8 cellular contexts compared by ENCODE assay signal in the genomic region with DNA sequence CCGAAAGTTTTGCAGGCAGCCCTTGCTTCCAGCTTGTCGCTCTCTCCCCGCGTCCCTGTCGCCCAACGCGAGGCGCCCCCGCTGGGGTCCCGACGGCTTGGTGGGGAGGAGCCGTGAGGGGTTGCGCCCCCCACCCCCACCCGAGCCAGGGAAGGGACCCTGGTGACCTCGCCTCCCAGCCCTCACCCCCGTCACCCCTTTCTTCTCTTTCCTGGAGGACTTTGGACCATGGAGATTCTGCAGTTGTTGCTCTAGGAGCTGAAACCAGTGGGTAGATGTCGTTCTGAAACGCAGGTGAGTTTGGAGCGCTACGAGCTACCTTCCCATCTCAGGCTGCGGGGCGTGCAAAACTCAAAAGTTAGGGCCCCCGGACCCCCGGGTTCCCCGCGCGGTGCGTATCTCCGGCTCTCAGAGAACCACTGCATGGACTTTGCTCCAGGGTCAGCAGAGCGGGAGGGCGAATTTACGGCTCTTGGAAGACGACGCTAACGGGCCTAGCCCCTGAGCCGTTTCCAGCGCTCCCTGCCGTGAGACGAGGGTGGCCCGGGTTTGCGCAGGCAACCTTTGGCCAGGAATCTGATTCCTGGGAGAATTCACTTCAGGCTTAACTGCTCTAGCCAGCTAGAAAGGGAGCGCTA. TPM values are rescaled to one million over a fixed set of nuclear protein-coding genes. Genes with fewer than 3 reads are reported as not detected.
DNase-seq lines count a peak whose midpoint lies in the region; ATAC-seq and TF ChIP-seq lines count a peak whose summit lies in the region.

No MANE protein-coding gene starts in this region.

- H4K5ac ChIP-seq in IMR-90 (ENCODE audit: low read depth, low read length) = no peak overlapping the region

- peak overlapping the region; percentile 85 for H3K4me3 Mint-ChIP-seq in activated B cell treated with CpG ODN at 0.5 μM for 24 hours

- H3K23ac ChIP-seq in IMR-90 (ENCODE audit: low read depth, low read length) = peak overlapping the region; percentile 69; the same call in 1 of the 2 replicates

- 0 out of 2 replicates have a peak, but pooled peaks cover 2% of the 10 kb centered on the region for H3F3A ChIP-seq in DOHH2 (ENCODE audit: control insufficient read depth, insufficient read depth)

- TF ChIP-seq RAD21 in IMR-90 (IDR thresholded peaks at IDR 0.05; ENCODE audit: low read length) = peak; percentile 33; the same call in 1 of the 2 replicates

- H3K79me1 ChIP-seq in IMR-90 (ENCODE audit: low read depth in 1 of 2, low read length in 2 of 2) = peaks cover 20 to 57% of the 10 kb centered on the region in 2 experiments

- H4K20me1 ChIP-seq in DOHH2 (ENCODE audit: control insufficient read depth, insufficient read depth, low read depth, low read length) (no peaks in the 10 kb centered on the region), IMR-90 (ENCODE audit: insufficient read depth, low read length) (peaks cover 14% of the 10 kb centered on the region)

- POLR2A ChIA-PET in IMR-90 (lab: Charles Lee; ENCODE audit: unreplicated experiment) = no interaction called here
- POLR2A ChIA-PET in activated B cell treated with CpG ODN at 0.5 μM for 24 hours (lab: Charles Lee) = interaction anchor here (0.6 to 0.9 kb wide), 2 partner anchors 68 to 106 kb away, joined by 3 to 4 read pairs; no protein-coding TSS in a partner anchor

- peak overlapping the region; percentile 91 for H2AK9ac ChIP-seq in IMR-90 (replicated peaks; ENCODE audit: low read depth, low read length, poor library complexity)

- H3K36me3 ChIP-seq in DOHH2 (ENCODE audit: control insufficient read depth, low read length) (no peaks in the 10 kb centered on the region), IMR-90 (ENCODE audit: control insufficient read depth, insufficient read depth, low read length) (peaks cover 2% of the 10 kb centered on the region; the same call in 1 of the 2 replicates), esophagus squamous epithelium (peaks cover 0 to 6% (median 0%) of the 10 kb centered on the region in 3 donors), muscle layer of duodenum (ENCODE audit: control insufficient read depth in 1 of 2, insufficient read depth in 2 of 2, low read length in 2 of 2) (no peaks in the 10 kb centered on the region), vagina (no peaks in the 10 kb centered on the region)

- intact Hi-C loops in IMR-90 (cut with micrococcal nuclease) (loop anchor here (1.0 to 10.0 kb wide), 7 partner anchors 45 to 278 kb away; no protein-coding TSS in a partner anchor), activated B cell treated with CpG ODN at 0.5 μM for 24 hours (cut with micrococcal nuclease) (loop anchor here (1.0 to 5.0 kb wide), 9 partner anchors 68 to 290 kb away; no protein-coding TSS in a partner anchor), esophagus squamous epithelium (cut with DNase I) (loop anchor here (10.0 kb wide), 1 partner anchor 112 kb away; no protein-coding TSS in a partner anchor), vagina (cut with DNase I) (loop anchor here (5.0 kb wide), 1 partner anchor 225 kb away; no protein-coding TSS in a partner anchor)

- no peak overlapping the region for H2BK15ac ChIP-seq in IMR-90 (ENCODE audit: low read depth, low read length)

- in situ Hi-C loops in IMR-90 (cut with MboI; ENCODE audit: low sequenced_read_pairs) = loop anchor here (10.0 kb wide), 1 partner anchor 112 kb away; no protein-coding TSS in a partner anchor

- no peaks in the 10 kb centered on the region for H3K9me2 ChIP-seq in DOHH2 (replicated peaks; ENCODE audit: control insufficient read depth, low read length)

- peak overlapping the region; percentile 60 for H3K27ac Mint-ChIP-seq in activated B cell treated with CpG ODN at 0.5 μM for 24 hours

- H2AK5ac ChIP-seq in IMR-90 (ENCODE audit: low read depth, low read length) = no peak overlapping the region

- BruUV-seq in IMR-90 (replicated peaks; lab: Mats Ljungman, UMichigan) = no TSS peak

- H3K27me3 Mint-ChIP-seq in activated B cell treated with CpG ODN at 0.5 μM for 24 hours = no peaks in the 10 kb centered on the region

- no peaks in the 10 kb centered on the region for H3K79me2 ChIP-seq in DOHH2 (ENCODE audit: control insufficient read depth, low read length)

- H3K4me3 ChIP-seq in DOHH2 (ENCODE audit: low read length) = peak overlapping the region; percentile 72
- H3K4me3 ChIP-seq in IMR-90 (ENCODE audit: insufficient read depth, low read depth, low read length) = peak overlapping the region; percentile 66
- peak overlapping the region; percentile 61 to 93 (median 72) for H3K4me3 ChIP-seq in esophagus squamous epithelium
- peak overlapping the region; percentile 66 to 78 for H3K4me3 ChIP-seq in muscle layer of duodenum (ENCODE audit: low read depth in 1 of 2, low read length in 2 of 2)
- peak overlapping the region; percentile 74 to 89 for H3K4me3 ChIP-seq in vagina

- ATAC-seq in IMR-90 (ENCODE audit: low read depth) (peak; percentile 9), activated B cell treated with CpG ODN at 0.5 μM for 24 hours (ENCODE audit: low read depth) (no peak)

- peaks cover 2% of the 10 kb centered on the region for H3K36me3 Mint-ChIP-seq in activated B cell treated with CpG ODN at 0.5 μM for 24 hours (ENCODE audit: low read depth)

- H3K9me3 ChIP-seq in DOHH2 (ENCODE audit: control insufficient read depth, insufficient read depth, low read length) (no peaks in the 10 kb centered on the region), IMR-90 (ENCODE audit: control insufficient read depth, insufficient read depth, low read length) (no peaks in the 10 kb centered on the region), esophagus squamous epithelium (no peaks in the 10 kb centered on the region), muscle layer of duodenum (ENCODE audit: control insufficient read depth in 1 of 2, low read length in 2 of 2) (no peaks in the 10 kb centered on the region), vagina (no peaks in the 10 kb centered on the region)

- TF ChIP-seq CTCF in DOHH2 (IDR thresholded peaks at IDR 0.05; ENCODE audit: low read depth, low read length, poor library complexity, severe bottlenecking) (peak; percentile 17), IMR-90 (conservative IDR thresholded peaks at IDR 0.05; ENCODE audit: low read depth, low read length) (0 out of 2 replicates have a peak, but pooled peaks have one; percentile 14), activated B cell treated with CpG ODN at 0.5 μM for 24 hours (IDR thresholded peaks at IDR 0.05) (no peak), esophagus squamous epithelium (IDR thresholded peaks at IDR 0.05) (no peak), vagina (IDR thresholded peaks at IDR 0.05) (no peak)

- peak overlapping the region; percentile 95 for H2AFZ ChIP-seq in IMR-90 (replicated peaks; ENCODE audit: low read length, poor library complexity)

- CTCF ChIA-PET in IMR-90 (lab: Yijun Ruan, JAX) = interaction anchor here (0.5 to 1.1 kb wide), 5 partner anchors 46 to 227 kb away, joined by 3 to 4 read pairs (median 4); no protein-coding TSS in a partner anchor
- CTCF ChIA-PET in activated B cell treated with CpG ODN at 0.5 μM for 24 hours (lab: Charles Lee) = interaction anchor here (0.8 to 2.3 kb wide), 10 partner anchors 11 to 221 kb away, joined by 3 to 18 read pairs (median 4); no protein-coding TSS in a partner anchor

- no peaks in the 10 kb centered on the region for H3K9me3 Mint-ChIP-seq in activated B cell treated with CpG ODN at 0.5 μM for 24 hours

- H3K9ac ChIP-seq in IMR-90 (ENCODE audit: low read depth, low read length) = peak overlapping the region; percentile 73

- peak overlapping the region; percentile 15 for H2BK5ac ChIP-seq in IMR-90 (ENCODE audit: low read depth, low read length, poor library complexity, severe bottlenecking)

- DNase-seq in IMR-90 = peak; percentile 34
- DNase-seq in activated B cell treated with CpG ODN at 0.5 μM for 24 hours = no peak
- DNase-seq in esophagus squamous epithelium (lab: John Stamatoyannopoulos, UW) = no peak
- DNase-seq in vagina (ENCODE audit: extremely low spot score in 2 of 2) = no peak
- no peak for DNase-seq in middle frontal gyrus (ENCODE audit: extremely low spot score, low spot score)
- DNase-seq in T-helper 9 cell = no peak

- H3K4me1 ChIP-seq in DOHH2 (ENCODE audit: control insufficient read depth, low read length) (peaks cover 19% of the 10 kb centered on the region), IMR-90 (ENCODE audit: control insufficient read depth, insufficient read depth, low read length) (peaks cover 9% of the 10 kb centered on the region; the same call in 1 of the 2 replicates), esophagus squamous epithelium (peaks cover 5 to 41% (median 20%) of the 10 kb centered on the region in 3 donors), muscle layer of duodenum (ENCODE audit: control insufficient read depth in 1 of 2, insufficient read depth in 2 of 2, low read length in 2 of 2) (peaks cover 4 to 21% of the 10 kb centered on the region in 2 donors), vagina (peaks cover 28% of the 10 kb centered on the region)

- H3K18ac ChIP-seq in IMR-90 (ENCODE audit: low read depth, low read length) = peak overlapping the region; percentile 44; the same call in 1 of the 2 replicates

- peak overlapping the region; percentile 68 for H3K4ac ChIP-seq in IMR-90 (ENCODE audit: low read depth, low read length)

- TF ChIP-seq POLR2A in IMR-90 (IDR thresholded peaks at IDR 0.05; ENCODE audit: low read depth, low read length) (no peak), esophagus squamous epithelium (IDR thresholded peaks at IDR 0.05) (no peak), vagina (IDR thresholded peaks at IDR 0.05) (no peak)

- peaks cover 23% of the 10 kb centered on the region for H3K4me1 Mint-ChIP-seq in activated B cell treated with CpG ODN at 0.5 μM for 24 hours

- H2BK20ac ChIP-seq in IMR-90 (ENCODE audit: low read depth, low read length) = 0 out of 2 replicates have a peak overlapping the region, but pooled peaks have one; percentile 20

- H3K14ac ChIP-seq in IMR-90 (replicated peaks; ENCODE audit: low read depth, low read length) = peak overlapping the region; percentile 13; the same call in 1 of the 2 replicates

- 0% methylated on average over 11 of the region's 42 CpGs; no CpG with 5 or more reads in 1 of the 2 experiments for WGBS in IMR-90 (ENCODE audit: extremely low coverage in 2 of 2, insufficient read length in 1 of 2), 2 experiments
- WGBS in esophagus squamous epithelium, 2 donors = 1 to 6% methylated on average over 13 to 19 of the region's 42 CpGs

- 0 out of 2 replicates have a peak overlapping the region, but pooled peaks have one; percentile 13 for H4K91ac ChIP-seq in IMR-90 (ENCODE audit: insufficient read depth, low read depth, low read length)

- no peak overlapping the region for H3K27ac ChIP-seq in DOHH2 (ENCODE audit: low read depth, low read length)
- peak overlapping the region; percentile 63 for H3K27ac ChIP-seq in IMR-90 (ENCODE audit: insufficient read depth, low read length)
- H3K27ac ChIP-seq in esophagus squamous epithelium = peak overlapping the region; percentile 62 to 92 (median 82)
- peak overlapping the region; percentile 67 for H3K27ac ChIP-seq in muscle layer of duodenum (ENCODE audit: low read length)
- H3K27ac ChIP-seq in vagina = peak overlapping the region; percentile 72

- H3K27me3 ChIP-seq in DOHH2 (ENCODE audit: control insufficient read depth, low read length) = peaks cover 42% of the 10 kb centered on the region
- no peaks in the 10 kb centered on the region for H3K27me3 ChIP-seq in IMR-90 (ENCODE audit: control insufficient read depth, insufficient read depth, low read length)
- no peaks in the 10 kb centered on the region for H3K27me3 ChIP-seq in esophagus squamous epithelium
- H3K27me3 ChIP-seq in muscle layer of duodenum (ENCODE audit: low read depth, low read length) = no peaks in the 10 kb centered on the region
- no peaks in the 10 kb centered on the region for H3K27me3 ChIP-seq in vagina

- peak overlapping the region; percentile 75 for H3K4me2 ChIP-seq in DOHH2 (ENCODE audit: low read length)
- H3K4me2 ChIP-seq in IMR-90 (ENCODE audit: low read depth, low read length) = peak overlapping the region; percentile 93

- H2BK120ac ChIP-seq in IMR-90 (ENCODE audit: low read depth, low read length) = peak overlapping the region; percentile 52; the same call in 1 of the 2 replicates

- dilution Hi-C loops in IMR-90 (cut with HindIII; ENCODE audit: low sequenced_read_pairs, unreplicated experiment) = no loop called here

- H3K9me1 ChIP-seq in IMR-90 (ENCODE audit: insufficient read depth, low read length) = peaks cover 12% of the 10 kb centered on the region

- peak overlapping the region; percentile 10 to 83; a peak in 3 of 4 replicates for H4K8ac ChIP-seq in IMR-90 (ENCODE audit: low read depth in 2 of 2, low read length in 2 of 2)

- peak overlapping the region; percentile 62; the same call in 1 of the 2 replicates for H3K56ac ChIP-seq in IMR-90 (ENCODE audit: extremely low read depth, insufficient read depth, low read length)

RNA-seq across cellular contexts. Expression of a gene that starts 0.7 kb away (rescaled TPM):
- 4.3 and 4.7 TPM in 2 replicates for total RNA-seq in IMR-90 (2012; rRNA removed)
- 3.2 and 3.5 TPM in 2 replicates for polyA plus RNA-seq in IMR-90 (2012; rRNA removed)
- 1.3 and 1.8 TPM in 2 replicates for polyA plus RNA-seq in IMR-90 (2012; cell fraction: cytosol; rRNA removed)
- polyA plus RNA-seq in IMR-90 (2012; cell fraction: nucleus; rRNA removed; ENCODE audit: low replicate concordance) = 3.4 and 6.4 TPM in 2 replicates
- total RNA-seq in activated B cell treated with CpG ODN at 0.5 μM for 24 hours = 14.4 and 18.6 TPM in 2 replicates
- total RNA-seq in esophagus squamous epithelium = 10 to 100 TPM in 3 of 4 donors, 1 to 10 TPM in 1; 8.0 to 14.1 (median 10.6) TPM
- total RNA-seq in vagina = 16.2 TPM

Comparison
In these comparisons a context has a peak if more than half of its experiments do, and no peak if none do; other contexts are left out.
1. CTCF ChIP-seq: peak in DOHH2 (single experiment) and IMR-90 (single experiment); none in activated B cell treated with CpG ODN at 0.5 μM for 24 hours (single experiment), esophagus squamous epithelium (0 of 6) and vagina (0 of 3).
2. Peak in every context shown above with its lines, with median percentiles within 50 percentile points of each other: H3K4me3 ChIP-seq.